Comparison of ENCODE assay signal across 8 cellular contexts in genomic region chr22:39348909-39349505, GRCh38. TPM values are rescaled to one million over a fixed set of nuclear protein-coding genes. Genes with fewer than 3 reads are reported as not detected.
DNase-seq lines count a peak whose midpoint lies in the region; ATAC-seq, FAIRE-seq and TF ChIP-seq lines count a peak whose summit lies in the region.

No MANE protein-coding gene starts in this region.

- H3K4me3 ChIP-seq in esophagus muscularis mucosa (peak overlapping the region; percentile 71 to 95 (median 82)), neural progenitor cell (peak overlapping the region; percentile 47)

- H3K36me3 ChIP-seq in esophagus muscularis mucosa = no peaks in the 10 kb centered on the region
- H3K36me3 ChIP-seq in neural progenitor cell = no peaks in the 10 kb centered on the region

- WGBS in esophagus muscularis mucosa = 19% methylated on average over 11 of the region's 11 CpGs

- H3K27me3 Mint-ChIP-seq in activated CD8-positive, alpha-beta memory T cell treated with anti-CD3 and anti-CD28 coated beads, Interleukin-2, amount 10 ng/mL, durations not matched to agents 7 days and 5 days = peaks cover 39% of the 10 kb centered on the region
- peaks cover 5% of the 10 kb centered on the region for H3K27me3 Mint-ChIP-seq in neural progenitor cell (ENCODE audit: insufficient read depth, low read depth)

- TF ChIP-seq POLR2A in esophagus muscularis mucosa (IDR thresholded peaks at IDR 0.05; ENCODE audit: low read depth) = no peak

- no peaks in the 10 kb centered on the region for H3K36me3 Mint-ChIP-seq in activated CD8-positive, alpha-beta memory T cell treated with anti-CD3 and anti-CD28 coated beads, Interleukin-2, amount 10 ng/mL, durations not matched to agents 7 days and 5 days
- H3K36me3 Mint-ChIP-seq in neural progenitor cell = no peaks in the 10 kb centered on the region

- no peak for TF ChIP-seq EP300 in esophagus muscularis mucosa (IDR thresholded peaks at IDR 0.05)

- peaks cover 15% of the 10 kb centered on the region for H3F3A ChIP-seq in neural progenitor cell (ENCODE audit: low read depth)

- H3K9me3 ChIP-seq in esophagus muscularis mucosa = no peaks in the 10 kb centered on the region
- H3K9me3 ChIP-seq in neural progenitor cell (ENCODE audit: low read depth) = no peaks in the 10 kb centered on the region

- peak overlapping the region; percentile 76 for H2AFZ ChIP-seq in neural progenitor cell (replicated peaks)

- in situ Hi-C loops in GM13976 (cut with MboI; ENCODE audit: low sequenced_read_pairs, unreplicated experiment) = no loop called here

- H3K4me1 ChIP-seq in esophagus muscularis mucosa = peaks cover 11 to 29% (median 26%) of the 10 kb centered on the region in 4 donors
- peaks cover 6% of the 10 kb centered on the region for H3K4me1 ChIP-seq in neural progenitor cell

- H4K20me1 ChIP-seq in neural progenitor cell (ENCODE audit: low read depth) = peaks cover 20% of the 10 kb centered on the region

- H3K27ac ChIP-seq in esophagus muscularis mucosa (replicated peaks in 1 of 4) = peak overlapping the region; percentile 66 to 84 (median 74)
- H3K27ac ChIP-seq in neural progenitor cell = no peak overlapping the region

- no peaks in the 10 kb centered on the region for H3K9me3 Mint-ChIP-seq in activated CD8-positive, alpha-beta memory T cell treated with anti-CD3 and anti-CD28 coated beads, Interleukin-2, amount 10 ng/mL, durations not matched to agents 7 days and 5 days (ENCODE audit: low read depth)
- H3K9me3 Mint-ChIP-seq in neural progenitor cell = no peaks in the 10 kb centered on the region

- peak overlapping the region; percentile 71 for H3K27ac Mint-ChIP-seq in activated CD8-positive, alpha-beta memory T cell treated with anti-CD3 and anti-CD28 coated beads, Interleukin-2, amount 10 ng/mL, durations not matched to agents 7 days and 5 days
- peak overlapping the region; percentile 81 for H3K27ac Mint-ChIP-seq in neural progenitor cell

- CTCF ChIA-PET in activated CD8-positive, alpha-beta memory T cell treated with anti-CD3 and anti-CD28 coated beads, Interleukin-2, amount 10 ng/mL, durations not matched to agents 7 days and 5 days (lab: Charles Lee) = interaction anchor here (0.7 to 1.6 kb wide), 7 partner anchors 14 to 427 kb away, joined by 3 to 6 read pairs (median 4); partner anchors contain the start of gene TAB1

- no peak overlapping the region for H3K9ac ChIP-seq in neural progenitor cell

- TF ChIP-seq CTCF in esophagus muscularis mucosa (IDR thresholded peaks at IDR 0.05) (no peak), neural progenitor cell (IDR thresholded peaks at IDR 0.05) (no peak), D721Med (IDR thresholded peaks at IDR 0.05; ENCODE audit: insufficient read depth, missing control alignments) (no peak), GM13976 (IDR thresholded peaks at IDR 0.05; ENCODE audit: borderline replicate concordance, control extremely low read depth, extremely low read depth, insufficient read depth, missing control alignments) (no peak)

- DNase-seq in activated CD8-positive, alpha-beta memory T cell treated with anti-CD3 and anti-CD28 coated beads, Interleukin-2, amount 10 ng/mL, durations not matched to agents 7 days and 5 days = no peak
- DNase-seq in activated CD8-positive, alpha-beta memory T cell treated with anti-CD3 and anti-CD28 coated beads for 24 hours = no peak
- DNase-seq in SKM-1 (lab: John Stamatoyannopoulos, UW; ENCODE audit: unreplicated experiment) = peak; percentile 69
- no peak for DNase-seq in esophagus muscularis mucosa (ENCODE audit: extremely low spot score)
- DNase-seq in neural progenitor cell (ENCODE audit: low spot score) = peak; percentile 25
- DNase-seq in NAMALWA (ENCODE audit: low spot score) = no peak
- no peak for DNase-seq in D721Med (ENCODE audit: insufficient read length, low spot score)
- DNase-seq in GM13976 (ENCODE audit: low spot score) = no peak

- H3K4me3 Mint-ChIP-seq in activated CD8-positive, alpha-beta memory T cell treated with anti-CD3 and anti-CD28 coated beads, Interleukin-2, amount 10 ng/mL, durations not matched to agents 7 days and 5 days = peak overlapping the region; percentile 70
- peak overlapping the region; percentile 89 for H3K4me3 Mint-ChIP-seq in neural progenitor cell

- no peak for ATAC-seq in activated CD8-positive, alpha-beta memory T cell treated with anti-CD3 and anti-CD28 coated beads, Interleukin-2, amount 10 ng/mL, durations not matched to agents 7 days and 5 days

- no peak for FAIRE-seq in D721Med (lab: Jason Lieb, UNC)

- H3K27me3 ChIP-seq in esophagus muscularis mucosa = no peaks in the 10 kb centered on the region
- H3K27me3 ChIP-seq in neural progenitor cell = peaks cover 18% of the 10 kb centered on the region

- peak overlapping the region; percentile 71 for H3K4me2 ChIP-seq in neural progenitor cell

- no peaks in the 10 kb centered on the region for H3K79me2 ChIP-seq in neural progenitor cell (ENCODE audit: low read depth)

- intact Hi-C loops in esophagus muscularis mucosa (cut with DNase I) = loop anchor here (10.0 kb wide), 1 partner anchor 176 kb away; the partner anchor contains the start of gene ATF4

- H3K4me1 Mint-ChIP-seq in activated CD8-positive, alpha-beta memory T cell treated with anti-CD3 and anti-CD28 coated beads, Interleukin-2, amount 10 ng/mL, durations not matched to agents 7 days and 5 days = peaks cover 31% of the 10 kb centered on the region
- H3K4me1 Mint-ChIP-seq in neural progenitor cell = peaks cover 27% of the 10 kb centered on the region

RNA-seq across cellular contexts. Expression of gene SYNGR1, which starts 0.8 kb away (rescaled TPM):
- total RNA-seq in activated CD8-positive, alpha-beta memory T cell treated with anti-CD3 and anti-CD28 coated beads, Interleukin-2, amount 10 ng/mL, durations not matched to agents 7 days and 5 days = 10 to 100 TPM in 1 of 2 experiments, 1 to 10 TPM in 1; 4.2 to 16.0 TPM
- 10 to 100 TPM; 14.4 to 29.4 (median 24.0) TPM for total RNA-seq in esophagus muscularis mucosa
- 11.0 and 26.9 TPM in 2 replicates for total RNA-seq in neural progenitor cell (ENCODE audit: low replicate concordance)

RNA-seq across cellular contexts. Expression of gene RPL3, which starts 29.6 kb away (rescaled TPM):
- 1,000 to 10,000 TPM; 1,571 to 1,769 TPM for total RNA-seq in activated CD8-positive, alpha-beta memory T cell treated with anti-CD3 and anti-CD28 coated beads, Interleukin-2, amount 10 ng/mL, durations not matched to agents 7 days and 5 days
- total RNA-seq in esophagus muscularis mucosa (1,000 to 10,000 TPM; 2,019 to 2,284 (median 2,183) TPM), neural progenitor cell (ENCODE audit: low replicate concordance) (3,021 and 4,709 TPM in 2 replicates)

RNA-seq across cellular contexts. Expression of gene TAB1, which starts 50.6 kb away (rescaled TPM):
- total RNA-seq in activated CD8-positive, alpha-beta memory T cell treated with anti-CD3 and anti-CD28 coated beads, Interleukin-2, amount 10 ng/mL, durations not matched to agents 7 days and 5 days = 10 to 100 TPM; 27.7 to 35.2 TPM
- 10 to 100 TPM; 15.2 to 33.7 (median 21.5) TPM for total RNA-seq in esophagus muscularis mucosa
- total RNA-seq in neural progenitor cell (ENCODE audit: low replicate concordance) = 15.8 and 28.7 TPM in 2 replicates

Comparison
In these comparisons a context has a peak if more than half of its experiments do, and no peak if none do; other contexts are left out.
1. DNase-seq: peak in SKM-1 (single experiment) and neural progenitor cell (single experiment); none in activated CD8-positive, alpha-beta memory T cell treated with anti-CD3 and anti-CD28 coated beads, Interleukin-2, amount 10 ng/mL, durations not matched to agents 7 days and 5 days (single experiment), activated CD8-positive, alpha-beta memory T cell treated with anti-CD3 and anti-CD28 coated beads for 24 hours (single experiment), esophagus muscularis mucosa (single experiment), NAMALWA (single experiment), D721Med (single experiment) and GM13976 (single experiment).